In genomic region chr3:120448707-120449650, GRCh38 we compare ENCODE assay signal across 2 cellular contexts.
A peak's percentile ranks its signal among the peaks of the same experiment; 100 is the strongest.
TF ChIP-seq lines count a peak whose summit lies in the region.

No MANE protein-coding gene starts in this region.

TF ChIP-seq in HepG2, 621 proteins besides CTCF, POLR2A, EP300 and RAD21:
- TF ChIP-seq NFE2L1 (CRISPR knock-in tag; IDR thresholded peaks at IDR 0.05; ENCODE audit: borderline replicate concordance) = no peak
- no peak for TF ChIP-seq ZNF3 (CRISPR knock-in tag; IDR thresholded peaks at IDR 0.05)
- no peak for TF ChIP-seq MIER3 (CRISPR knock-in tag; IDR thresholded peaks at IDR 0.05; ENCODE audit: borderline replicate concordance)
- no peak for TF ChIP-seq KIAA2018 (CRISPR knock-in tag; IDR thresholded peaks at IDR 0.05; ENCODE audit: borderline replicate concordance)
- no peak for TF ChIP-seq ZNF567 (CRISPR knock-in tag; IDR thresholded peaks at IDR 0.05; ENCODE audit: borderline replicate concordance)
- TF ChIP-seq ZNF234 (CRISPR knock-in tag; conservative IDR thresholded peaks at IDR 0.05) = no peak
- TF ChIP-seq PRMT3 (CRISPR knock-in tag; IDR thresholded peaks at IDR 0.05; ENCODE audit: borderline replicate concordance, low read depth) = no peak
- TF ChIP-seq ZSCAN25 (CRISPR knock-in tag; IDR thresholded peaks at IDR 0.05) = no peak
- TF ChIP-seq HDAC2 (CRISPR knock-in tag; IDR thresholded peaks at IDR 0.05) = no peak
- no peak for TF ChIP-seq CEBPG (CRISPR knock-in tag; IDR thresholded peaks at IDR 0.05)
- no peak for TF ChIP-seq NFYC (CRISPR knock-in tag; IDR thresholded peaks at IDR 0.05)
- TF ChIP-seq HDAC1 (CRISPR knock-in tag; IDR thresholded peaks at IDR 0.05) = no peak
- TF ChIP-seq HOXA9 (CRISPR knock-in tag; IDR thresholded peaks at IDR 0.05; ENCODE audit: borderline replicate concordance) = no peak
- no peak for TF ChIP-seq HIVEP1 (CRISPR knock-in tag; IDR thresholded peaks at IDR 0.05)
- TF ChIP-seq IRF9 (CRISPR knock-in tag; IDR thresholded peaks at IDR 0.05; ENCODE audit: borderline replicate concordance) = no peak
- TF ChIP-seq MTF1 (CRISPR knock-in tag; IDR thresholded peaks at IDR 0.05) = no peak
- no peak for TF ChIP-seq CBX1 (IDR thresholded peaks at IDR 0.05; ENCODE audit: low read depth)
- TF ChIP-seq SYNCRIP (IDR thresholded peaks at IDR 0.05; ENCODE audit: insufficient read depth, low read depth, low read length) = no peak
TF ChIP-seq in HepG2: peak in this region for 0.

TF ChIP-seq in H1, 55 proteins besides CTCF, POLR2A, EP300 and RAD21:
- TF ChIP-seq KDM4A (IDR thresholded peaks at IDR 0.05; ENCODE audit: low read depth, low read length, severe bottlenecking) (no peak), SIX5 (IDR thresholded peaks at IDR 0.05; ENCODE audit: low read depth, low read length) (no peak), ATF3 (IDR thresholded peaks at IDR 0.05; ENCODE audit: insufficient read depth, low read depth, low read length) (no peak), SIRT6 (IDR thresholded peaks at IDR 0.05; ENCODE audit: low read length) (no peak), FOSL1 (IDR thresholded peaks at IDR 0.05; ENCODE audit: insufficient read depth, low read depth, low read length) (no peak), POU5F1 (IDR thresholded peaks at IDR 0.05; ENCODE audit: low read depth, low read length) (no peak), CTBP2 (IDR thresholded peaks at IDR 0.05; ENCODE audit: borderline replicate concordance, insufficient read depth, insufficient read length, low read length) (no peak), CHD2 (IDR thresholded peaks at IDR 0.05; ENCODE audit: low read length) (0 out of 2 replicates have a peak, but pooled peaks have one; percentile 12), TAF7 (optimal IDR thresholded peaks at IDR 0.05; ENCODE audit: borderline replicate concordance, low read depth, low read length) (peak; percentile 14)
